In the genomic region with DNA sequence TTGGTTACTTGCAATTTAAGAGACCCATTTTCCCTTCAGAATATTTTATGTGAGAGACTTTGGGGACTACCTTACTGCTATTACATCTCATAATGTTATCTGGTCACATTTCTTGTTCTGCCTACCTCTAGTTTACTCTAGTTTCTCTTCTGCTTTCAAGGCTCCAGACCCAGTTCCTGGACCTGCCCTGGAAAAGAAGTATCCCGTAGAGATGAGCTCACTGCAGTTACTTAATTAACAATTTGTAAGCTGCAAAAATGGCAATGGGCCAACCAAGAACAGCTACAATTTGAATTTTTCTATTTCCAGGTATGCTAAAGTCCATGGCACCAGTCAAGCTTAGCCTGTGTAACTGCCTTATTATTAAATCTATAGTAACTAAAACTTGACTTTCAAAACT, we compare ENCODE assay signal across 1 cellular context.
TF ChIP-seq lines count a peak whose summit lies in the region.

No MANE protein-coding gene starts in this region.

TF ChIP-seq in GM12878, 131 proteins besides CTCF, POLR2A, EP300 and RAD21 (continued from another document):
- TF ChIP-seq, protein P1, sequence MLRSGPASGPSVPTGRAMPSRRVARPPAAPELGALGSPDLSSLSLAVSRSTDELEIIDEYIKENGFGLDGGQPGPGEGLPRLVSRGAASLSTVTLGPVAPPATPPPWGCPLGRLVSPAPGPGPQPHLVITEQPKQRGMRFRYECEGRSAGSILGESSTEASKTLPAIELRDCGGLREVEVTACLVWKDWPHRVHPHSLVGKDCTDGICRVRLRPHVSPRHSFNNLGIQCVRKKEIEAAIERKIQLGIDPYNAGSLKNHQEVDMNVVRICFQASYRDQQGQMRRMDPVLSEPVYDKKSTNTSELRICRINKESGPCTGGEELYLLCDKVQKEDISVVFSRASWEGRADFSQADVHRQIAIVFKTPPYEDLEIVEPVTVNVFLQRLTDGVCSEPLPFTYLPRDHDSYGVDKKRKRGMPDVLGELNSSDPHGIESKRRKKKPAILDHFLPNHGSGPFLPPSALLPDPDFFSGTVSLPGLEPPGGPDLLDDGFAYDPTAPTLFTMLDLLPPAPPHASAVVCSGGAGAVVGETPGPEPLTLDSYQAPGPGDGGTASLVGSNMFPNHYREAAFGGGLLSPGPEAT (IDR thresholded peaks at IDR 0.05; ENCODE audit: low read depth), result 0 out of 2 replicates have a peak, but pooled peaks have one; percentile 28
- TF ChIP-seq, protein P2, sequence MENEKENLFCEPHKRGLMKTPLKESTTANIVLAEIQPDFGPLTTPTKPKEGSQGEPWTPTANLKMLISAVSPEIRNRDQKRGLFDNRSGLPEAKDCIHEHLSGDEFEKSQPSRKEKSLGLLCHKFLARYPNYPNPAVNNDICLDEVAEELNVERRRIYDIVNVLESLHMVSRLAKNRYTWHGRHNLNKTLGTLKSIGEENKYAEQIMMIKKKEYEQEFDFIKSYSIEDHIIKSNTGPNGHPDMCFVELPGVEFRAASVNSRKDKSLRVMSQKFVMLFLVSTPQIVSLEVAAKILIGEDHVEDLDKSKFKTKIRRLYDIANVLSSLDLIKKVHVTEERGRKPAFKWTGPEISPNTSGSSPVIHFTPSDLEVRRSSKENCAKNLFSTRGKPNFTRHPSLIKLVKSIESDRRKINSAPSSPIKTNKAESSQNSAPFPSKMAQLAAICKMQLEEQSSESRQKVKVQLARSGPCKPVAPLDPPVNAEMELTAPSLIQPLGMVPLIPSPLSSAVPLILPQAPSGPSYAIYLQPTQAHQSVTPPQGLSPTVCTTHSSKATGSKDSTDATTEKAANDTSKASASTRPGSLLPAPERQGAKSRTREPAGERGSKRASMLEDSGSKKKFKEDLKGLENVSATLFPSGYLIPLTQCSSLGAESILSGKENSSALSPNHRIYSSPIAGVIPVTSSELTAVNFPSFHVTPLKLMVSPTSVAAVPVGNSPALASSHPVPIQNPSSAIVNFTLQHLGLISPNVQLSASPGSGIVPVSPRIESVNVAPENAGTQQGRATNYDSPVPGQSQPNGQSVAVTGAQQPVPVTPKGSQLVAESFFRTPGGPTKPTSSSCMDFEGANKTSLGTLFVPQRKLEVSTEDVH (IDR thresholded peaks at IDR 0.05; ENCODE audit: low read depth, partially characterized antibody), result no peak
- TF ChIP-seq ZBED1 (IDR thresholded peaks at IDR 0.05; ENCODE audit: borderline replicate concordance) (no peak), NBN (IDR thresholded peaks at IDR 0.05) (no peak), BHLHE40 (IDR thresholded peaks at IDR 0.05; ENCODE audit: borderline replicate concordance in 1 of 2, low read depth in 2 of 2, low read length in 1 of 2) (0 out of 4 replicates have a peak, but pooled peaks of 1 of the 2 experiments have one; percentile 13), PML (IDR thresholded peaks at IDR 0.05; ENCODE audit: low read length) (no peak), ESRRA (IDR thresholded peaks at IDR 0.05; ENCODE audit: low read length) (no peak), ZNF622 (IDR thresholded peaks at IDR 0.05) (no peak), HDAC6 (IDR thresholded peaks at IDR 0.05; ENCODE audit: unreplicated experiment) (peak; percentile 51), IKZF1 (conservative IDR thresholded peaks at IDR 0.05) (peak; percentile 69), DPF2 (IDR thresholded peaks at IDR 0.05) (0 out of 2 replicates have a peak, but pooled peaks have one; percentile 20), BACH1 (IDR thresholded peaks at IDR 0.05; ENCODE audit: borderline replicate concordance) (no peak), SIN3A (IDR thresholded peaks at IDR 0.05; ENCODE audit: low read depth, low read length) (no peak), ATF7 (IDR thresholded peaks at IDR 0.05; ENCODE audit: low read depth) (peak; percentile 38; the same call in 1 of the 2 replicates), RB1 (IDR thresholded peaks at IDR 0.05; ENCODE audit: borderline replicate concordance) (no peak), KLF5 (IDR thresholded peaks at IDR 0.05; ENCODE audit: partially characterized antibody) (no peak), SPI1 (IDR thresholded peaks at IDR 0.05; ENCODE audit: borderline replicate concordance, insufficient read depth, low read depth, low read length) (peak; percentile 81), WRNIP1 (IDR thresholded peaks at IDR 0.05; ENCODE audit: borderline replicate concordance, low read depth, low read length) (no peak), MTA2 (IDR thresholded peaks at IDR 0.05; ENCODE audit: low read depth) (peak; percentile 39), ZNF274 (IDR thresholded peaks at IDR 0.05; ENCODE audit: insufficient read depth, insufficient read length) (no peak), SREBF1 (IDR thresholded peaks at IDR 0.05; ENCODE audit: low read length) (no peak), JUNB (IDR thresholded peaks at IDR 0.05) (no peak), LARP7 (IDR thresholded peaks at IDR 0.05) (no peak), HDAC2 (IDR thresholded peaks at IDR 0.05) (no peak), RCOR1 (conservative IDR thresholded peaks at IDR 0.05; ENCODE audit: low read depth, low read length) (0 out of 2 replicates have a peak, but pooled peaks have one; percentile 39), EED (IDR thresholded peaks at IDR 0.05; ENCODE audit: low read depth) (peak; percentile 79; the same call in 1 of the 2 replicates), KAT2A (conservative IDR thresholded peaks at IDR 0.05; ENCODE audit: control insufficient read depth, low read depth, low read length) (no peak), IRF4 (IDR thresholded peaks at IDR 0.05; ENCODE audit: low read depth, low read length) (no peak), IKZF2 (IDR thresholded peaks at IDR 0.05) (peak; percentile 64 to 66; a peak in 3 of 4 replicates), NFIC (IDR thresholded peaks at IDR 0.05; ENCODE audit: low read depth, low read length) (no peak)
- TF ChIP-seq, protein P3, sequence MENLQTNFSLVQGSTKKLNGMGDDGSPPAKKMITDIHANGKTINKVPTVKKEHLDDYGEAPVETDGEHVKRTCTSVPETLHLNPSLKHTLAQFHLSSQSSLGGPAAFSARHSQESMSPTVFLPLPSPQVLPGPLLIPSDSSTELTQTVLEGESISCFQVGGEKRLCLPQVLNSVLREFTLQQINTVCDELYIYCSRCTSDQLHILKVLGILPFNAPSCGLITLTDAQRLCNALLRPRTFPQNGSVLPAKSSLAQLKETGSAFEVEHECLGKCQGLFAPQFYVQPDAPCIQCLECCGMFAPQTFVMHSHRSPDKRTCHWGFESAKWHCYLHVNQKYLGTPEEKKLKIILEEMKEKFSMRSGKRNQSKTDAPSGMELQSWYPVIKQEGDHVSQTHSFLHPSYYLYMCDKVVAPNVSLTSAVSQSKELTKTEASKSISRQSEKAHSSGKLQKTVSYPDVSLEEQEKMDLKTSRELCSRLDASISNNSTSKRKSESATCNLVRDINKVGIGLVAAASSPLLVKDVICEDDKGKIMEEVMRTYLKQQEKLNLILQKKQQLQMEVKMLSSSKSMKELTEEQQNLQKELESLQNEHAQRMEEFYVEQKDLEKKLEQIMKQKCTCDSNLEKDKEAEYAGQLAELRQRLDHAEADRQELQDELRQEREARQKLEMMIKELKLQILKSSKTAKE (IDR thresholded peaks at IDR 0.05; ENCODE audit: low read depth, poor library complexity, severe bottlenecking), result peak; percentile 39
- TF ChIP-seq, protein P4, sequence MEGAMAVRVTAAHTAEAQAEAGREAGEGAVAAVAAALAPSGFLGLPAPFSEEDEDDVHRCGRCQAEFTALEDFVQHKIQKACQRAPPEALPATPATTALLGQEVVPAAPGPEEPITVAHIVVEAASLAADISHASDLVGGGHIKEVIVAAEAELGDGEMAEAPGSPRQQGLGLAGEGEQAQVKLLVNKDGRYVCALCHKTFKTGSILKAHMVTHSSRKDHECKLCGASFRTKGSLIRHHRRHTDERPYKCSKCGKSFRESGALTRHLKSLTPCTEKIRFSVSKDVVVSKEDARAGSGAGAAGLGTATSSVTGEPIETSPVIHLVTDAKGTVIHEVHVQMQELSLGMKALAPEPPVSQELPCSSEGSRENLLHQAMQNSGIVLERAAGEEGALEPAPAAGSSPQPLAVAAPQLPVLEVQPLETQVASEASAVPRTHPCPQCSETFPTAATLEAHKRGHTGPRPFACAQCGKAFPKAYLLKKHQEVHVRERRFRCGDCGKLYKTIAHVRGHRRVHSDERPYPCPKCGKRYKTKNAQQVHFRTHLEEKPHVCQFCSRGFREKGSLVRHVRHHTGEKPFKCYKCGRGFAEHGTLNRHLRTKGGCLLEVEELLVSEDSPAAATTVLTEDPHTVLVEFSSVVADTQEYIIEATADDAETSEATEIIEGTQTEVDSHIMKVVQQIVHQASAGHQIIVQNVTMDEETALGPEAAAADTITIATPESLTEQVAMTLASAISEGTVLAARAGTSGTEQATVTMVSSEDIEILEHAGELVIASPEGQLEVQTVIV (IDR thresholded peaks at IDR 0.05; ENCODE audit: borderline replicate concordance, partially characterized antibody), result no peak
TF ChIP-seq in GM12878: peak in this region for 12.
